ENCODE assay signal across 20 cellular contexts in genomic region chr17:36792849-36793248, GRCh38.
DNase-seq lines count a peak whose midpoint lies in the region; ATAC-seq, FAIRE-seq and TF ChIP-seq lines count a peak whose summit lies in the region.
"Had no signal": no experiment of that assay in that cellular context is flagged by ENCODE, and none has a peak within 500 bp of the region (broad histone marks: within the 10 kb centered on the region; RNA-seq: fewer than 3 reads in every experiment).

No MANE protein-coding gene starts in this region.

- TF ChIP-seq RAD21 in H1 (IDR thresholded peaks at IDR 0.05 in 1 of 2, conservative IDR thresholded peaks at IDR 0.05 in 1 of 2; ENCODE audit: low read depth in 2 of 2, low read length in 2 of 2), result no peak

- DNase-seq in DMS 273 (lab: John Stamatoyannopoulos, UW; ENCODE audit: unreplicated experiment) (peak; percentile 59), DMS 273 treated with DMSO at 0.1 percent for 48 hours (lab: John Stamatoyannopoulos, UW) (no peak), NCI-H1694 (lab: John Stamatoyannopoulos, UW) (peak; percentile 22), H1 (ENCODE audit: low read depth in 1 of 2, low spot score in 2 of 2) (no peak), GM13977 (ENCODE audit: low spot score) (no peak)
- DNase-seq: CD4-positive, alpha-beta T cell; CD8-positive, alpha-beta memory T cell; DMS153; DND-41; GDM1; GOT3; HCEC 1CT had no signal

- no peak for TF ChIP-seq EP300 in H1 (IDR thresholded peaks at IDR 0.05; ENCODE audit: borderline replicate concordance in 1 of 2, low read depth in 2 of 2, low read length in 2 of 2)

- H3K23ac ChIP-seq in H1 (ENCODE audit: insufficient read length), result no peak overlapping the region

- ATAC-seq in GM19035 (IDR thresholded peaks at IDR 0.05; ENCODE audit: unreplicated experiment), result no peak
- ATAC-seq: GM12878 had no signal

- CTCF ChIA-PET in H1 (lab: Charles Lee; ENCODE audit: partially characterized antibody), result interaction anchor here (0.7 to 4.0 kb wide), 7 partner anchors 8 to 141 kb away, joined by 3 to 17 read pairs (median 3); no protein-coding TSS in a partner anchor

- no peak overlapping the region for H3K4ac ChIP-seq in H1 (replicated peaks; ENCODE audit: insufficient read length, low read depth, low read length)

- no peak overlapping the region for H3K14ac ChIP-seq in H1 (ENCODE audit: insufficient read length)

- no peaks in the 10 kb centered on the region for H4K20me1 ChIP-seq in H1 (replicated peaks in 1 of 2; ENCODE audit: control insufficient read depth in 1 of 2, insufficient read depth in 2 of 2, low read length in 2 of 2)
- H4K20me1 ChIP-seq: BLaER1 had no signal

- no peaks in the 10 kb centered on the region; a peak in 1 of 7 replicates for H3K27me3 ChIP-seq in H1 (replicated peaks in 1 of 4; ENCODE audit: control insufficient read depth in 3 of 4, extremely low read depth in 1 of 4, insufficient read depth in 3 of 4, low read length in 3 of 4)
- H3K27me3 ChIP-seq: BLaER1 had no signal

- no peak for FAIRE-seq in H1 (lab: Jason Lieb, UNC)
- FAIRE-seq: A204.1, D721Med, GM12878, GM18507 had no signal

- H4K5ac ChIP-seq in H1 (ENCODE audit: insufficient read length, low read depth, low read length), result no peak overlapping the region

- 98% methylated on average over 5 of the region's 5 CpGs; no CpG with 5 or more reads in 1 of the 2 experiments for WGBS in H1 (ENCODE audit: extremely low coverage in 1 of 2, insufficient coverage in 1 of 2, insufficient read length in 1 of 2, insufficient replicate concordance in 2 of 2, low coverage in 1 of 2, low lambda C conversion rate in 2 of 2, missing lambda C conversion rate in 1 of 2), 2 experiments

- no peak overlapping the region for H4K8ac ChIP-seq in H1 (ENCODE audit: extremely low read depth, insufficient read depth, low read length)

- no peak overlapping the region for H2BK20ac ChIP-seq in H1 (ENCODE audit: low read length)

- H3K4me2 ChIP-seq in H1 (ENCODE audit: insufficient read depth in 1 of 2, low read depth in 2 of 2, low read length in 2 of 2), result no peak overlapping the region
- H3K4me2 ChIP-seq: BLaER1 had no signal

- H2AFZ ChIP-seq in H1 (ENCODE audit: low read length), result no peak overlapping the region

- no peak overlapping the region for H4K91ac ChIP-seq in H1 (replicated peaks; ENCODE audit: insufficient read length, low read length)

- no peak overlapping the region for H2BK12ac ChIP-seq in H1 (ENCODE audit: low read depth, low read length)

- H3K4me3 ChIP-seq in H1 (ENCODE audit: extremely low read depth in 1 of 4, insufficient read depth in 2 of 4, low read depth in 3 of 4, low read length in 4 of 4), result no peak overlapping the region
- H3K4me3 ChIP-seq: BLaER1, GM12878 had no signal

- in situ Hi-C loops in GM13977 (cut with MboI; ENCODE audit: low pct_unique_long_range_greater_than_20kb, low sequenced_read_pairs, unreplicated experiment), result no loop called here

- no peak for TF ChIP-seq CTCF in H1 (IDR thresholded peaks at IDR 0.05; ENCODE audit: control extremely low read depth in 1 of 3, insufficient read depth in 1 of 3, low read depth in 1 of 3, low read length in 3 of 3)
- TF ChIP-seq CTCF in GM13977 (IDR thresholded peaks at IDR 0.05; ENCODE audit: extremely low read depth, insufficient read depth, missing control alignments), result no peak

- H2AK5ac ChIP-seq in H1 (ENCODE audit: low read depth, low read length), result no peak overlapping the region

- no peak overlapping the region for H2BK120ac ChIP-seq in H1 (replicated peaks; ENCODE audit: low read depth, low read length)

- no peaks in the 10 kb centered on the region for H3K79me2 ChIP-seq in H1 (ENCODE audit: control insufficient read depth in 1 of 2, insufficient read depth in 2 of 2, low read length in 2 of 2)

- H3K56ac ChIP-seq in H1 (replicated peaks; ENCODE audit: insufficient read length, low read depth, low read length), result no peak overlapping the region

- no peaks in the 10 kb centered on the region for H3K9me3 ChIP-seq in H1 (ENCODE audit: insufficient read depth in 2 of 2, low read depth in 1 of 2, low read length in 1 of 2)
- H3K9me3 ChIP-seq: BLaER1 had no signal

- POLR2A ChIA-PET in H1 (lab: Charles Lee; ENCODE audit: partially characterized antibody), result interaction anchor here (1.5 kb wide), 1 partner anchor 12 kb away, joined by 4 read pairs; no protein-coding TSS in a partner anchor

- H3K4me1 ChIP-seq in H1 (replicated peaks in 1 of 4; ENCODE audit: control insufficient read depth in 3 of 4, insufficient read depth in 4 of 4, low read length in 3 of 4), result peaks cover 6 to 14% (median 10%) of the 10 kb centered on the region in 4 experiments
- H3K4me1 ChIP-seq: BLaER1 had no signal

- H3K9ac ChIP-seq in H1 (replicated peaks in 1 of 4; ENCODE audit: extremely low read depth in 1 of 4, low read depth in 3 of 4, low read length in 3 of 4), result no peak overlapping the region
- H3K9ac ChIP-seq: BLaER1 had no signal

- H3K27ac ChIP-seq in H1 (ENCODE audit: low read depth, low read length), result no peak overlapping the region
- H3K27ac ChIP-seq: 22Rv1, BLaER1, C4-2B had no signal

- no peak overlapping the region for H2BK15ac ChIP-seq in H1 (ENCODE audit: low read length)

- H2BK5ac ChIP-seq in H1 (ENCODE audit: low read depth, low read length), result no peak overlapping the region

- TF ChIP-seq POLR2A in H1 (IDR thresholded peaks at IDR 0.05; ENCODE audit: control extremely low read depth in 1 of 2, low read depth in 2 of 2, low read length in 2 of 2), result no peak

- no peaks in the 10 kb centered on the region for H3K23me2 ChIP-seq in H1 (ENCODE audit: low read depth, low read length)

- peaks cover 2% of the 10 kb centered on the region; the same call in 1 of the 2 replicates for H3K79me1 ChIP-seq in H1 (ENCODE audit: low read depth, low read length)

- no peaks in the 10 kb centered on the region for H3K36me3 ChIP-seq in H1 (ENCODE audit: control insufficient read depth in 2 of 4, insufficient read depth in 4 of 4, low read length in 3 of 4)
- H3K36me3 ChIP-seq: BLaER1 had no signal

- no peak overlapping the region for H3K18ac ChIP-seq in H1 (ENCODE audit: extremely low read depth, low read length)

TF ChIP-seq in H1, 55 proteins besides CTCF, POLR2A, EP300 and RAD21:
- TF ChIP-seq KDM1A (IDR thresholded peaks at IDR 0.05; ENCODE audit: borderline replicate concordance, low read length), result peak; percentile 77; the same call in 1 of the 2 replicates
- TF ChIP-seq MAX (IDR thresholded peaks at IDR 0.05), result no peak

Comparison
In these comparisons a context has a peak if more than half of its experiments do, and no peak if none do; other contexts are left out.
1. DNase-seq: peak in DMS 273 (single experiment) and NCI-H1694 (single experiment); none in DMS 273 treated with DMSO at 0.1 percent for 48 hours (single experiment), H1 (0 of 2) and GM13977 (single experiment).